In genomic region chr5:1326903-1327756, GRCh38 we compare ENCODE assay signal across 12 cellular contexts. TPM values are rescaled to one million over a fixed set of nuclear protein-coding genes. Genes with fewer than 3 reads are reported as not detected.
DNase-seq lines count a peak whose midpoint lies in the region; ATAC-seq, FAIRE-seq and TF ChIP-seq lines count a peak whose summit lies in the region.
"Not testable (repeated sequence)": the region's sequence is repeated elsewhere in the genome, so short reads cannot be mapped to it uniquely, and the experiment has no call there.
"Had no signal": no experiment of that assay in that cellular context is flagged by ENCODE, and none has a peak within 500 bp of the region (broad histone marks: within the 10 kb centered on the region; RNA-seq: fewer than 3 reads in every experiment).

No MANE protein-coding gene starts in this region.

- H2BK12ac ChIP-seq in trophoblast cell (ENCODE audit: low read length), result not testable (repeated sequence)

- H3K4me3 Mint-ChIP-seq in GM23338; activated CD4-positive, alpha-beta T cell treated with anti-CD3 and anti-CD28 coated beads, Interleukin-2, amount 10 ng/mL, durations not matched to agents 7 days and 5 days: not testable (repeated sequence)

- H3K9me3 ChIP-seq in mammary epithelial cell (replicated peaks; ENCODE audit: insufficient read depth, low read length); fibroblast of lung (ENCODE audit: control insufficient read depth, insufficient read depth, low read depth, low read length): not testable (repeated sequence)
- H3K9me3 ChIP-seq in trophoblast cell (ENCODE audit: insufficient read depth, low read depth, low read length), result peaks cover 40% of the 10 kb centered on the region

- not testable (repeated sequence) for H2AK5ac ChIP-seq in trophoblast cell (ENCODE audit: low read length)

- POLR2A ChIA-PET in activated CD4-positive, alpha-beta T cell treated with anti-CD3 and anti-CD28 coated beads, Interleukin-2, amount 10 ng/mL, durations not matched to agents 7 days and 5 days (lab: Charles Lee), result interaction anchor here (0.6 to 1.0 kb wide), 2 partner anchors 9 to 252 kb away, joined by 3 read pairs; no protein-coding TSS in a partner anchor

- not testable (repeated sequence) for H3K4me1 Mint-ChIP-seq in GM23338; activated CD4-positive, alpha-beta T cell treated with anti-CD3 and anti-CD28 coated beads, Interleukin-2, amount 10 ng/mL, durations not matched to agents 7 days and 5 days

- not testable (repeated sequence) for H2AFZ ChIP-seq in GM23338; mammary epithelial cell (ENCODE audit: low read depth, low read length); fibroblast of lung (ENCODE audit: low read length); trophoblast cell (ENCODE audit: insufficient read depth, low read length, poor library complexity)

- peak overlapping the region; percentile 87 for H3K27ac Mint-ChIP-seq in GM23338
- peak overlapping the region; percentile 47 for H3K27ac Mint-ChIP-seq in activated CD4-positive, alpha-beta T cell treated with anti-CD3 and anti-CD28 coated beads, Interleukin-2, amount 10 ng/mL, durations not matched to agents 7 days and 5 days

- in situ Hi-C loops in mammary epithelial cell (cut with MboI; ENCODE audit: low sequenced_read_pairs in 2 of 2), result not testable (repeated sequence)

- not testable (repeated sequence) for H3K18ac ChIP-seq in trophoblast cell (ENCODE audit: low read length)

- not testable (repeated sequence) for H3K4me1 ChIP-seq in GM23338 (ENCODE audit: insufficient read depth); fibroblast of lung (ENCODE audit: control insufficient read depth, extremely low read depth, insufficient read depth, low read length); trophoblast cell (ENCODE audit: control insufficient read depth in 1 of 2, insufficient read depth in 2 of 2, low read length in 2 of 2)
- peaks cover 54% of the 10 kb centered on the region for H3K4me1 ChIP-seq in mammary epithelial cell (ENCODE audit: insufficient read depth, low read length)

- H4K20me1 ChIP-seq in GM23338 (replicated peaks; ENCODE audit: insufficient read depth); mammary epithelial cell (ENCODE audit: insufficient read depth, low read length); fibroblast of lung (ENCODE audit: control insufficient read depth, extremely low read depth, insufficient read depth, low read length): not testable (repeated sequence)

- H3K36me3 Mint-ChIP-seq in GM23338 (ENCODE audit: low read depth), result peaks cover 69% of the 10 kb centered on the region
- peaks cover 25% of the 10 kb centered on the region for H3K36me3 Mint-ChIP-seq in activated CD4-positive, alpha-beta T cell treated with anti-CD3 and anti-CD28 coated beads, Interleukin-2, amount 10 ng/mL, durations not matched to agents 7 days and 5 days (ENCODE audit: low read depth)

- BruUV-seq in mammary epithelial cell (replicated peaks; lab: Mats Ljungman, UMichigan), result not testable (repeated sequence)

- not testable (repeated sequence) for H3K9ac ChIP-seq in mammary epithelial cell (ENCODE audit: insufficient read depth, low read length); fibroblast of lung (ENCODE audit: insufficient read depth, low read length); trophoblast cell (ENCODE audit: low read length)

- dilution Hi-C loops in mammary epithelial cell (cut with HindIII; ENCODE audit: low sequenced_read_pairs), result not testable (repeated sequence)

- FAIRE-seq in A204.1 (lab: Jason Lieb, UNC), result peak; percentile 98

- TF ChIP-seq CTCF in GM23338 (conservative IDR thresholded peaks at IDR 0.05; ENCODE audit: low read depth in 2 of 2); mammary epithelial cell (conservative IDR thresholded peaks at IDR 0.05 in 1 of 2, IDR thresholded peaks at IDR 0.05 in 1 of 2; ENCODE audit: extremely low read depth in 1 of 2, insufficient read depth in 1 of 2, low read depth in 1 of 2, low read length in 2 of 2); fibroblast of lung (conservative IDR thresholded peaks at IDR 0.05 in 1 of 2, IDR thresholded peaks at IDR 0.05 in 1 of 2; ENCODE audit: low read depth in 1 of 2, low read length in 2 of 2): not testable (repeated sequence)

- H3K23ac ChIP-seq in trophoblast cell (ENCODE audit: low read length), result not testable (repeated sequence)

- peaks cover 13% of the 10 kb centered on the region for H3K27me3 Mint-ChIP-seq in GM23338 (ENCODE audit: insufficient read depth, low read depth, poor library complexity)
- H3K27me3 Mint-ChIP-seq in activated CD4-positive, alpha-beta T cell treated with anti-CD3 and anti-CD28 coated beads, Interleukin-2, amount 10 ng/mL, durations not matched to agents 7 days and 5 days, result not testable (repeated sequence)

- not testable (repeated sequence) for ATAC-seq in GM23338

- H3K36me3 ChIP-seq in GM23338 (ENCODE audit: insufficient read depth), result peaks cover 14% of the 10 kb centered on the region; the same call in 1 of the 2 replicates
- H3K36me3 ChIP-seq in mammary epithelial cell (ENCODE audit: insufficient read depth, low read length), result peaks cover 20% of the 10 kb centered on the region
- peaks cover 22% of the 10 kb centered on the region for H3K36me3 ChIP-seq in fibroblast of lung (ENCODE audit: control insufficient read depth, insufficient read depth, low read length)
- H3K36me3 ChIP-seq in trophoblast cell (ENCODE audit: control insufficient read depth in 1 of 2, insufficient read depth in 2 of 2, low read length in 2 of 2), result peaks cover 66 to 69% of the 10 kb centered on the region in 2 experiments

- H3K9me3 Mint-ChIP-seq in GM23338; activated CD4-positive, alpha-beta T cell treated with anti-CD3 and anti-CD28 coated beads, Interleukin-2, amount 10 ng/mL, durations not matched to agents 7 days and 5 days: not testable (repeated sequence)

- DNase-seq in GM23338 (ENCODE audit: low spot score); activated CD4-positive, alpha-beta T cell treated with anti-CD3 and anti-CD28 coated beads, Interleukin-2, amount 10 ng/mL, durations not matched to agents 7 days and 5 days: not testable (repeated sequence)
- DNase-seq in NCI-H226 (peak; percentile 45), mammary epithelial cell (peak; percentile 50), fibroblast of lung (ENCODE audit: low read depth in 2 of 2) (peak; percentile 3 to 47), left kidney (ENCODE audit: low read depth, low spot score) (peak; percentile 68), trophoblast cell (peak in 1 of 2 donors; percentile 53)

- CTCF ChIA-PET in activated CD4-positive, alpha-beta T cell treated with anti-CD3 and anti-CD28 coated beads, Interleukin-2, amount 10 ng/mL, durations not matched to agents 7 days and 5 days (lab: Charles Lee), result interaction anchor here (0.6 to 1.3 kb wide), 2 partner anchors 10 to 12 kb away, joined by 3 to 4 read pairs; no protein-coding TSS in a partner anchor
- CTCF ChIA-PET in mammary epithelial cell (lab: Charles Lee; ENCODE audit: low non-redundant PET), result not testable (repeated sequence)

- H3K9me2 ChIP-seq in GM23338 (ENCODE audit: insufficient read depth), result not testable (repeated sequence)

- not testable (repeated sequence) for H3K14ac ChIP-seq in trophoblast cell (ENCODE audit: low read length)

- H3K4me3 ChIP-seq in GM23338; mammary epithelial cell (replicated peaks in 1 of 3; ENCODE audit: insufficient read depth in 1 of 3, low read depth in 2 of 3, low read length in 3 of 3); fibroblast of lung (replicated peaks in 1 of 4; ENCODE audit: control extremely low read depth in 1 of 4, insufficient read depth in 1 of 4, low read depth in 3 of 4, low read length in 4 of 4); trophoblast cell (ENCODE audit: low read depth, low read length): not testable (repeated sequence)

- not testable (repeated sequence) for H2BK120ac ChIP-seq in trophoblast cell (ENCODE audit: insufficient read depth, low read length, poor library complexity)

- not testable (repeated sequence) for H3K27me3 ChIP-seq in GM23338 (ENCODE audit: insufficient read depth); mammary epithelial cell (ENCODE audit: insufficient read depth, low read length); fibroblast of lung (ENCODE audit: control insufficient read depth, insufficient read depth, low read length); trophoblast cell (ENCODE audit: insufficient read depth, low read length)

- H4K8ac ChIP-seq in trophoblast cell (ENCODE audit: low read depth, low read length), result not testable (repeated sequence)

- intact Hi-C loops in mammary epithelial cell (cut with micrococcal nuclease), result loop anchor here (5.0 kb wide), 1 partner anchor 215 kb away; the partner anchor contains the start of gene SLC12A7

- peak overlapping the region; percentile 86; the same call in 1 of the 2 replicates for H3K27ac ChIP-seq in GM23338 (ENCODE audit: low read depth)
- peak overlapping the region; percentile 54 for H3K27ac ChIP-seq in mammary epithelial cell (ENCODE audit: insufficient read depth, low read depth, low read length)
- H3K27ac ChIP-seq in fibroblast of lung (ENCODE audit: insufficient read depth, low read length), result peak overlapping the region; percentile 73
- peak overlapping the region; percentile 76 for H3K27ac ChIP-seq in trophoblast cell (ENCODE audit: low read depth, low read length)

- peak overlapping the region; percentile 9 for H2BK5ac ChIP-seq in trophoblast cell (ENCODE audit: low read depth, low read length, poor library complexity)

- not testable (repeated sequence) for H3F3A ChIP-seq in GM23338 (replicated peaks; ENCODE audit: low read depth)

- H3K4me2 ChIP-seq in GM23338; mammary epithelial cell (ENCODE audit: insufficient read depth, low read depth, low read length); fibroblast of lung (ENCODE audit: extremely low read depth, insufficient read depth, low read length); trophoblast cell (ENCODE audit: low read length): not testable (repeated sequence)

- 59% methylated on average over 3 of the region's 5 CpGs for WGBS in mammary epithelial cell (ENCODE audit: low coverage, missing lambda C conversion rate)
- WGBS in trophoblast cell (ENCODE audit: extremely low coverage, insufficient coverage, insufficient read length), result no CpG with 5 or more reads among the region's 5 CpGs

- H3K4ac ChIP-seq in trophoblast cell (ENCODE audit: low read depth, low read length), result not testable (repeated sequence)

- not testable (repeated sequence) for H4K91ac ChIP-seq in trophoblast cell (ENCODE audit: low read depth, low read length)

- not testable (repeated sequence) for H3K79me1 ChIP-seq in trophoblast cell (ENCODE audit: low read length)

- not testable (repeated sequence) for H4K12ac ChIP-seq in trophoblast cell (ENCODE audit: low read depth, low read length)

- H3K79me2 ChIP-seq in GM23338 (replicated peaks; ENCODE audit: insufficient read depth); fibroblast of lung (ENCODE audit: control insufficient read depth, insufficient read depth, low read length); trophoblast cell (ENCODE audit: control insufficient read depth, insufficient read depth, low read length, poor library complexity): not testable (repeated sequence)
- peaks cover 18% of the 10 kb centered on the region for H3K79me2 ChIP-seq in mammary epithelial cell (ENCODE audit: insufficient read depth, low read length)

RNA-seq across cellular contexts. Expression of gene CLPTM1L, which starts 17.8 kb away (rescaled TPM):
- total RNA-seq in GM23338 (2014; rRNA removed; shearing (Covaris generic)), result 110 and 142 TPM in 2 replicates
- 39.9 and 41.7 TPM in 2 replicates for polyA plus RNA-seq in GM23338 (2016; fragmentation: Nextera tagmentation; extraction: Ambion mirVana)
- 100 to 1,000 TPM; 122 to 123 TPM for total RNA-seq in activated CD4-positive, alpha-beta T cell treated with anti-CD3 and anti-CD28 coated beads, Interleukin-2, amount 10 ng/mL, durations not matched to agents 7 days and 5 days
- 100 to 1,000 TPM; 111 to 154 TPM for total RNA-seq in mammary epithelial cell
- 158 TPM for polyA plus RNA-seq in mammary epithelial cell
- polyA minus RNA-seq in mammary epithelial cell, result 101 TPM
- total RNA-seq in fibroblast of lung, result 189 and 215 TPM in 2 replicates
- polyA plus RNA-seq in fibroblast of lung, result 89.3 and 99.2 TPM in 2 replicates
- 57.3 and 69.6 TPM in 2 replicates for polyA plus RNA-seq in fibroblast of lung (2012)
- 122 and 295 TPM in 2 replicates for polyA minus RNA-seq in fibroblast of lung (ENCODE audit: low replicate concordance)
- polyA plus RNA-seq in trophoblast cell (2013), result 84.8 and 91.2 TPM in 2 replicates

RNA-seq across cellular contexts. Expression of gene TERT, which starts 32.3 kb away (rescaled TPM):
- total RNA-seq in GM23338 (2014; rRNA removed; shearing (Covaris generic)), result 36.2 and 46.4 TPM in 2 replicates
- polyA plus RNA-seq in GM23338 (2016; fragmentation: Nextera tagmentation; extraction: Ambion mirVana) (9.1 and 9.8 TPM in 2 replicates), mammary epithelial cell (not detected), fibroblast of lung (not detected in 2 replicates)
- total RNA-seq in activated CD4-positive, alpha-beta T cell treated with anti-CD3 and anti-CD28 coated beads, Interleukin-2, amount 10 ng/mL, durations not matched to agents 7 days and 5 days, result 1 to 10 TPM; 3.4 to 5.6 TPM
- total RNA-seq in mammary epithelial cell (not detected), fibroblast of lung (not detected in 2 replicates)
- polyA minus RNA-seq in mammary epithelial cell (not detected), fibroblast of lung (ENCODE audit: low replicate concordance) (not detected in 2 replicates)
- not detected in 2 replicates for polyA plus RNA-seq in fibroblast of lung (2012)
- polyA plus RNA-seq in trophoblast cell (2013), result 0.08 TPM in 2 replicates
- total RNA-seq: cerebellum, left cardiac atrium, urinary bladder had no signal
- polyA plus RNA-seq: IgD-negative memory B cell, urinary bladder had no signal
